In genomic region chr20:37313546-37314091, GRCh38 we compare ENCODE assay signal across 11 cellular contexts. TPM values are rescaled to one million over a fixed set of nuclear protein-coding genes. Genes with fewer than 3 reads are reported as not detected.
DNase-seq lines count a peak whose midpoint lies in the region; ATAC-seq and TF ChIP-seq lines count a peak whose summit lies in the region.
"Had no signal": no experiment of that assay in that cellular context is flagged by ENCODE, and none has a peak within 500 bp of the region (broad histone marks: within the 10 kb centered on the region; RNA-seq: fewer than 3 reads in every experiment).

No MANE protein-coding gene starts in this region.

- H3K4me1 ChIP-seq in tibial nerve (peaks cover 5 to 58% (median 32%) of the 10 kb centered on the region in 4 donors), body of pancreas (peaks cover 10% of the 10 kb centered on the region)

- POLR2A ChIA-PET in naive thymus-derived CD8-positive, alpha-beta T cell (lab: Charles Lee) = no interaction called here

- H3K27me3 ChIP-seq in tibial nerve (no peaks in the 10 kb centered on the region), body of pancreas (no peaks in the 10 kb centered on the region)

- H3K27me3 Mint-ChIP-seq in central memory CD8-positive, alpha-beta T cell = no peaks in the 10 kb centered on the region
- no peaks in the 10 kb centered on the region for H3K27me3 Mint-ChIP-seq in naive thymus-derived CD8-positive, alpha-beta T cell

- TF ChIP-seq CTCF in tibial nerve (IDR thresholded peaks at IDR 0.05) (no peak), body of pancreas (IDR thresholded peaks at IDR 0.05) (no peak)

- H3K36me3 Mint-ChIP-seq in activated naive CD4-positive, alpha-beta T cell treated with anti-CD3 and anti-CD28 coated beads, Interleukin-2, amount 50 U/mL, for 72 hours = no peaks in the 10 kb centered on the region
- peaks cover 17% of the 10 kb centered on the region for H3K36me3 Mint-ChIP-seq in central memory CD8-positive, alpha-beta T cell (ENCODE audit: insufficient read depth)
- H3K36me3 Mint-ChIP-seq in naive thymus-derived CD8-positive, alpha-beta T cell = peaks cover 0 to 49% (median 3%) of the 10 kb centered on the region in 3 donors

- intact Hi-C loops in body of pancreas (cut with DNase I) = no loop called here

- peak overlapping the region; percentile 47 to 85 for H3K27ac Mint-ChIP-seq in activated naive CD4-positive, alpha-beta T cell treated with anti-CD3 and anti-CD28 coated beads, Interleukin-2, amount 50 U/mL, for 72 hours
- peak overlapping the region; percentile 85 for H3K27ac Mint-ChIP-seq in central memory CD8-positive, alpha-beta T cell (ENCODE audit: low read depth)
- H3K27ac Mint-ChIP-seq in naive thymus-derived CD8-positive, alpha-beta T cell = peak overlapping the region in 9 of 10 donors; percentile 5 to 88 (median 76)

- H3K9me3 Mint-ChIP-seq in activated naive CD4-positive, alpha-beta T cell treated with anti-CD3 and anti-CD28 coated beads, Interleukin-2, amount 50 U/mL, for 72 hours = no peaks in the 10 kb centered on the region
- no peaks in the 10 kb centered on the region for H3K9me3 Mint-ChIP-seq in central memory CD8-positive, alpha-beta T cell
- no peaks in the 10 kb centered on the region for H3K9me3 Mint-ChIP-seq in naive thymus-derived CD8-positive, alpha-beta T cell

- TF ChIP-seq EP300 in tibial nerve (IDR thresholded peaks at IDR 0.05) = no peak

- no peak overlapping the region for H3K4me3 Mint-ChIP-seq in central memory CD8-positive, alpha-beta T cell
- no peak overlapping the region for H3K4me3 Mint-ChIP-seq in naive thymus-derived CD8-positive, alpha-beta T cell

- H3K27ac ChIP-seq in tibial nerve = peak overlapping the region in 3 of 4 donors; percentile 86 to 93 (median 89)
- H3K27ac ChIP-seq in body of pancreas = peak overlapping the region in 1 of 4 donors; percentile 60

- H3K36me3 ChIP-seq in tibial nerve (peaks cover 0 to 53% (median 0%) of the 10 kb centered on the region in 3 donors), body of pancreas (replicated peaks in 1 of 2; ENCODE audit: insufficient read depth in 1 of 2, low read depth in 2 of 2) (peaks cover 0 to 5% of the 10 kb centered on the region in 2 donors)

- no peaks in the 10 kb centered on the region for H3K9me3 ChIP-seq in tibial nerve
- H3K9me3 ChIP-seq in body of pancreas = no peaks in the 10 kb centered on the region
- H3K9me3 ChIP-seq: mucosa of descending colon had no signal

- WGBS in tibial nerve, 2 donors = 77 to 80% methylated on average over 8 of the region's 8 CpGs
- 96% methylated on average over 8 of the region's 8 CpGs for WGBS in body of pancreas, 2 donors

- DNase-seq in activated naive CD4-positive, alpha-beta T cell treated with anti-CD3 and anti-CD28 coated beads, Interleukin-2, amount 50 U/mL, for 72 hours (ENCODE audit: low spot score in 2 of 2) = peak in 1 of 2 donors; percentile 18
- DNase-seq in activated naive CD4-positive, alpha-beta T cell treated with Interleukin-2 at 50 U/mL for 16 hours = no peak
- DNase-seq in central memory CD8-positive, alpha-beta T cell (ENCODE audit: low spot score in 2 of 2) = no peak
- DNase-seq in naive thymus-derived CD8-positive, alpha-beta T cell = peak in 1 of 10 donors; percentile 11
- DNase-seq in tibial nerve (ENCODE audit: low spot score in 2 of 2) (no peak), body of pancreas (no peak), NOMO-1 treated with dmso at 0.1 percent for 144 hours (lab: John Stamatoyannopoulos, UW; ENCODE audit: unreplicated experiment) (no peak)
- DNase-seq: mucosa of descending colon, NCI-H1092 treated with DMSO at 0.1 percent for 48 hours, NCI-H69 had no signal

- no peak for ATAC-seq in activated naive CD4-positive, alpha-beta T cell treated with anti-CD3 and anti-CD28 coated beads, Interleukin-2, amount 50 U/mL, for 72 hours
- ATAC-seq in central memory CD8-positive, alpha-beta T cell (replicated peaks; ENCODE audit: extremely low read depth, poor library complexity, severe bottlenecking) = no peak
- ATAC-seq in naive thymus-derived CD8-positive, alpha-beta T cell = no peak
- ATAC-seq in body of pancreas (no peak), GM18907 (IDR thresholded peaks at IDR 0.05; ENCODE audit: unreplicated experiment) (no peak)
- ATAC-seq: mucosa of descending colon had no signal

- H3K4me1 Mint-ChIP-seq in central memory CD8-positive, alpha-beta T cell = peaks cover 47% of the 10 kb centered on the region
- peaks cover 31 to 52% (median 45%) of the 10 kb centered on the region in 4 donors for H3K4me1 Mint-ChIP-seq in naive thymus-derived CD8-positive, alpha-beta T cell

- H3K4me3 ChIP-seq in tibial nerve (no peak overlapping the region), body of pancreas (no peak overlapping the region)
- H3K4me3 ChIP-seq: mucosa of descending colon had no signal

- TF ChIP-seq POLR2A in tibial nerve (IDR thresholded peaks at IDR 0.05) (no peak), body of pancreas (IDR thresholded peaks at IDR 0.05) (no peak)

RNA-seq across cellular contexts. Expression of gene MANBAL, which starts 24.2 kb away (rescaled TPM):
- 1 to 10 TPM; 7.8 to 9.8 TPM for total RNA-seq in activated naive CD4-positive, alpha-beta T cell treated with anti-CD3 and anti-CD28 coated beads, Interleukin-2, amount 50 U/mL, for 72 hours
- 10 to 100 TPM; 11.5 to 12.8 TPM for total RNA-seq in naive thymus-derived CD8-positive, alpha-beta T cell
- 10 to 100 TPM; 18.9 to 24.7 (median 24.3) TPM for polyA plus RNA-seq in naive thymus-derived CD8-positive, alpha-beta T cell
- total RNA-seq in tibial nerve (10 to 100 TPM; 23.9 to 42.6 (median 31.0) TPM), body of pancreas (10 to 100 TPM in 1 of 2 donors, 1 to 10 TPM in 1; 8.6 to 11.9 TPM)

RNA-seq across cellular contexts. Expression of gene SRC, which starts 32.3 kb away (rescaled TPM):
- 1 to 10 TPM; 5.4 to 8.3 TPM for total RNA-seq in activated naive CD4-positive, alpha-beta T cell treated with anti-CD3 and anti-CD28 coated beads, Interleukin-2, amount 50 U/mL, for 72 hours
- total RNA-seq in naive thymus-derived CD8-positive, alpha-beta T cell = 1 to 10 TPM in 1 of 2 experiments, under 1 TPM in 1; 0.60 to 2.4 TPM
- polyA plus RNA-seq in naive thymus-derived CD8-positive, alpha-beta T cell = under 1 TPM in 1 of 3 donors, not detected in 2; 0.07 TPM
- total RNA-seq in tibial nerve (10 to 100 TPM; 23.4 to 36.9 (median 29.0) TPM), body of pancreas (10 to 100 TPM; 25.9 to 35.3 TPM)

RNA-seq across cellular contexts. Expression of gene GHRH, which starts 52.0 kb away (rescaled TPM):
- not detected for total RNA-seq in activated naive CD4-positive, alpha-beta T cell treated with anti-CD3 and anti-CD28 coated beads, Interleukin-2, amount 50 U/mL, for 72 hours
- not detected for total RNA-seq in naive thymus-derived CD8-positive, alpha-beta T cell
- polyA plus RNA-seq in naive thymus-derived CD8-positive, alpha-beta T cell = not detected
- total RNA-seq in tibial nerve (not detected), body of pancreas (not detected)
- total RNA-seq: mucosa of descending colon had no signal
